11 cellular contexts compared by ENCODE assay signal in the genomic region with DNA sequence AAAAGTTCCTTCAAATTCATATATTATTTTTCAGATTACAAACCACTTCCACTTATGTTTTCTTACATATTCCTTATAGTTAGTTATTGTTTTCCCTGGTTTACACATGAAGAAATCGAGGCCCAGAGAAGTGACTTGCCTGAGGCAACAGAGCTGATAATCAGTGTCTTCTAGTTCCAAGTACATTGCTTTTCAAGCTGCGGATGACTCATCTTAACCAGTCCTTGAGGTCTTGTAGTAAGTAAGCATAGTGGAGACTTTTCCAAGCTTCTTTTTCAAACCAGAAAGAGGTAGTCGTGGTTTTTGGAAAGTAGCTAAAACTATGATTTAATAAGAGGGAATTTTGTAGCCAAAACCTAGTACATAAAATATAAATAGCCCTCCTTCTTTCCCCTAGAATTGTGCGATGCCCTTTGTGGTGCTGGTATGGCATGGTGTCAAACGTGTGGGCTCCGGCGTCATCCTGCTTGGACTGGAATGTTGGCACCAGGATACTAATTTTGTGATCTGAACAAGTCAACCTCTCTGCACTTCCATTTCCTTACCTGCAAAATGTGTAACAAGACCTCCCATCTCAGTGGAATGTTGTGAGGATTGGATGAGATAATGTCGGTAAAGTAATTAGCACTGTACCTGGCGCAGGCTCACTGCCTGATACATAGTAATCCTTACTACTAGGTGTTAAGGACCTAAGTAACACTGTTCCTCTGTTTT. TPM values are rescaled to one million over a fixed set of nuclear protein-coding genes. Genes with fewer than 3 reads are reported as not detected.
A peak's percentile ranks its signal among the peaks of the same experiment; 100 is the strongest.
DNase-seq lines count a peak whose midpoint lies in the region; ATAC-seq and TF ChIP-seq lines count a peak whose summit lies in the region.
"Had no signal": no experiment of that assay in that cellular context is flagged by ENCODE, and none has a peak within 500 bp of the region (broad histone marks: within the 10 kb centered on the region; RNA-seq: fewer than 3 reads in every experiment).

No MANE protein-coding gene starts in this region.

- 44 to 51% (median 49%) methylated on average over 9 of the region's 9 CpGs for WGBS in heart left ventricle, 4 donors

- H3K4me1 ChIP-seq in heart left ventricle (peaks cover 0 to 14% (median 3%) of the 10 kb centered on the region in 12 donors), left ventricle myocardium inferior (peaks cover 11% of the 10 kb centered on the region), HAP-1 (no peaks in the 10 kb centered on the region)
- H3K4me1 ChIP-seq: BLaER1 had no signal

- intact Hi-C loops in heart left ventricle (cut with DNase I) (no loop called here), left ventricle myocardium inferior (cut with micrococcal nuclease) (no loop called here), left cardiac atrium (cut with DNase I) (no loop called here)

- H3K9me3 ChIP-seq in heart left ventricle (no peaks in the 10 kb centered on the region), left ventricle myocardium inferior (replicated peaks) (peaks cover 4% of the 10 kb centered on the region), HAP-1 (no peaks in the 10 kb centered on the region)
- H3K9me3 ChIP-seq: BLaER1 had no signal

- H3K27me3 Mint-ChIP-seq in activated CD8-positive, alpha-beta memory T cell treated with anti-CD3 and anti-CD28 coated beads, Interleukin-2, amount 10 ng/mL, durations not matched to agents 7 days and 5 days: peaks cover 70% of the 10 kb centered on the region

- peak; percentile 69 to 91 (median 79) for ATAC-seq in heart left ventricle
- ATAC-seq in left cardiac atrium: peak; percentile 41 to 94
- ATAC-seq in activated CD8-positive, alpha-beta memory T cell treated with anti-CD3 and anti-CD28 coated beads, Interleukin-2, amount 10 ng/mL, durations not matched to agents 7 days and 5 days: no peak
- no peak for ATAC-seq in GM19328 (IDR thresholded peaks at IDR 0.05; ENCODE audit: unreplicated experiment)
- ATAC-seq: sciatic nerve had no signal

- H3K27ac Mint-ChIP-seq in activated CD8-positive, alpha-beta memory T cell treated with anti-CD3 and anti-CD28 coated beads, Interleukin-2, amount 10 ng/mL, durations not matched to agents 7 days and 5 days: no peak overlapping the region

- peaks cover under 1% of the 10 kb centered on the region for H3K9me3 Mint-ChIP-seq in activated CD8-positive, alpha-beta memory T cell treated with anti-CD3 and anti-CD28 coated beads, Interleukin-2, amount 10 ng/mL, durations not matched to agents 7 days and 5 days (ENCODE audit: low read depth)

- no peak for TF ChIP-seq CTCF in heart left ventricle (IDR thresholded peaks at IDR 0.05)
- no peak for TF ChIP-seq CTCF in left ventricle myocardium inferior (IDR thresholded peaks at IDR 0.05; ENCODE audit: borderline replicate concordance)
- no peak for TF ChIP-seq CTCF in astrocyte of the cerebellum (IDR thresholded peaks at IDR 0.05; ENCODE audit: low read depth, low read length, missing control alignments)

- H3K36me3 ChIP-seq in heart left ventricle: no peaks in the 10 kb centered on the region
- H3K36me3 ChIP-seq in left ventricle myocardium inferior: no peaks in the 10 kb centered on the region
- no peaks in the 10 kb centered on the region for H3K36me3 ChIP-seq in HAP-1 (replicated peaks)
- H3K36me3 ChIP-seq: BLaER1 had no signal

- CTCF ChIA-PET in activated CD8-positive, alpha-beta memory T cell treated with anti-CD3 and anti-CD28 coated beads, Interleukin-2, amount 10 ng/mL, durations not matched to agents 7 days and 5 days (lab: Charles Lee): no interaction called here

- H3K4me1 Mint-ChIP-seq in activated CD8-positive, alpha-beta memory T cell treated with anti-CD3 and anti-CD28 coated beads, Interleukin-2, amount 10 ng/mL, durations not matched to agents 7 days and 5 days: no peaks in the 10 kb centered on the region

- in situ Hi-C loops in astrocyte of the cerebellum (cut with HindIII; ENCODE audit: low sequenced_read_pairs): no loop called here
- in situ Hi-C loops in HAP-1 (cut with MboI; ENCODE audit: low sequenced_read_pairs): no loop called here
- in situ Hi-C loops in KBM-7 (cut with MboI; ENCODE audit: low pct_unique_long_range_greater_than_20kb, low sequenced_read_pairs): no loop called here

- H3K27me3 ChIP-seq in heart left ventricle (no peaks in the 10 kb centered on the region), left ventricle myocardium inferior (ENCODE audit: low read depth) (no peaks in the 10 kb centered on the region), HAP-1 (ENCODE audit: low read depth) (no peaks in the 10 kb centered on the region)
- H3K27me3 ChIP-seq: BLaER1 had no signal

- H3K4me3 ChIP-seq in heart left ventricle: peak overlapping the region in 1 of 12 donors; percentile 21
- H3K4me3 ChIP-seq in left ventricle myocardium inferior: no peak overlapping the region
- no peak overlapping the region for H3K4me3 ChIP-seq in astrocyte of the cerebellum (ENCODE audit: low read depth, low read length)
- no peak overlapping the region for H3K4me3 ChIP-seq in HAP-1
- H3K4me3 ChIP-seq: BLaER1 had no signal

- H3K36me3 Mint-ChIP-seq in activated CD8-positive, alpha-beta memory T cell treated with anti-CD3 and anti-CD28 coated beads, Interleukin-2, amount 10 ng/mL, durations not matched to agents 7 days and 5 days: no peaks in the 10 kb centered on the region

- H3K27ac ChIP-seq in heart left ventricle: peak overlapping the region in 3 of 12 donors; percentile 20 to 54 (median 24)
- H3K27ac ChIP-seq in left ventricle myocardium inferior (replicated peaks): no peak overlapping the region
- H3K27ac ChIP-seq: BLaER1 had no signal

- no peak overlapping the region for H3K4me3 Mint-ChIP-seq in activated CD8-positive, alpha-beta memory T cell treated with anti-CD3 and anti-CD28 coated beads, Interleukin-2, amount 10 ng/mL, durations not matched to agents 7 days and 5 days

- DNase-seq in heart left ventricle (peak in 2 of 5 donors; percentile 39 to 44), left ventricle myocardium inferior (no peak), astrocyte of the cerebellum (ENCODE audit: low read depth) (peak; percentile 94), left cardiac atrium (no peak), HAP-1 (ENCODE audit: low spot score in 2 of 2) (no peak), KBM-7 (no peak)
- no peak for DNase-seq in activated CD8-positive, alpha-beta memory T cell treated with anti-CD3 and anti-CD28 coated beads, Interleukin-2, amount 10 ng/mL, durations not matched to agents 7 days and 5 days
- DNase-seq: NCI-H2081 had no signal

- TF ChIP-seq POLR2A in heart left ventricle (IDR thresholded peaks at IDR 0.05): no peak

RNA-seq across cellular contexts. Expression of gene DLG1, which starts 19.0 kb away (rescaled TPM):
- total RNA-seq in heart left ventricle: 100 to 1,000 TPM in 1 of 9 donors, 10 to 100 TPM in 8; 37.1 to 151 (median 63.6) TPM
- 10 to 100 TPM; 17.4 to 94.3 TPM for polyA plus RNA-seq in heart left ventricle
- total RNA-seq in left ventricle myocardium inferior: 60.1 TPM
- 10 to 100 TPM; 44.1 to 59.0 TPM for total RNA-seq in left cardiac atrium
- total RNA-seq in activated CD8-positive, alpha-beta memory T cell treated with anti-CD3 and anti-CD28 coated beads, Interleukin-2, amount 10 ng/mL, durations not matched to agents 7 days and 5 days: 10 to 100 TPM; 62.0 to 80.3 TPM

Comparison
In these comparisons a context has a peak if more than half of its experiments do, and no peak if none do; other contexts are left out.
1. ATAC-seq: peak in heart left ventricle (4 of 4) and left cardiac atrium (2 of 2); none in activated CD8-positive, alpha-beta memory T cell treated with anti-CD3 and anti-CD28 coated beads, Interleukin-2, amount 10 ng/mL, durations not matched to agents 7 days and 5 days (single experiment) and GM19328 (single experiment).